Comparison of ENCODE assay signal across 1 cellular context in the genomic region with DNA sequence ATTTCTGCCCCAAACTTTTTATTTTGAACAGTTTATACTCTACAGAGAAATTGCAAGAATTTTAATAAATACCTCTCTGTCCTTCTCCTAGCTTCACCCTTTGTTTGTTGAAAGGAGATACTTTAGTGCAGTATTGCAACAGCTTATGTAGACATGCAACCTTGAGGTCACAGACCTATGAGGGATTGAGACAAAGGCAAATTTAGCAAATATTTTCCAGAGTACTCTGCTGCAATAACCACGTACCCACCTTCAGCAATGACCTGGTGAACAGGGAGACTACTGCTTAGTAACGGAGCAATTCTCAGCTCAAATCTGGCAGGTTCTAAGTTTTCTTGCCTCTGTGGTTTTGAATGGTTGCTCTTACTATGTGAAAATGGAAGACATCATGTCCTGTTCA.
A peak's percentile ranks its signal among the peaks of the same experiment; 100 is the strongest.
TF ChIP-seq lines count a peak whose summit lies in the region.

No MANE protein-coding gene starts in this region.

TF ChIP-seq in HepG2, 621 proteins besides CTCF, POLR2A, EP300 and RAD21 (continued from another document and continues in another):
- TF ChIP-seq, protein P1, sequence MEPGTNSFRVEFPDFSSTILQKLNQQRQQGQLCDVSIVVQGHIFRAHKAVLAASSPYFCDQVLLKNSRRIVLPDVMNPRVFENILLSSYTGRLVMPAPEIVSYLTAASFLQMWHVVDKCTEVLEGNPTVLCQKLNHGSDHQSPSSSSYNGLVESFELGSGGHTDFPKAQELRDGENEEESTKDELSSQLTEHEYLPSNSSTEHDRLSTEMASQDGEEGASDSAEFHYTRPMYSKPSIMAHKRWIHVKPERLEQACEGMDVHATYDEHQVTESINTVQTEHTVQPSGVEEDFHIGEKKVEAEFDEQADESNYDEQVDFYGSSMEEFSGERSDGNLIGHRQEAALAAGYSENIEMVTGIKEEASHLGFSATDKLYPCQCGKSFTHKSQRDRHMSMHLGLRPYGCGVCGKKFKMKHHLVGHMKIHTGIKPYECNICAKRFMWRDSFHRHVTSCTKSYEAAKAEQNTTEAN (CRISPR knock-in tag; conservative IDR thresholded peaks at IDR 0.05), result peak; percentile 42; the same call in 1 of the 2 replicates
- TF ChIP-seq ZNF3 (CRISPR knock-in tag; IDR thresholded peaks at IDR 0.05) (peak; percentile 45; the same call in 1 of the 2 replicates), ELF3 (CRISPR knock-in tag; IDR thresholded peaks at IDR 0.05) (peak; percentile 48; the same call in 1 of the 2 replicates), ZKSCAN5 (CRISPR knock-in tag; IDR thresholded peaks at IDR 0.05) (no peak), ETV6 (CRISPR knock-in tag; conservative IDR thresholded peaks at IDR 0.05) (0 out of 2 replicates have a peak, but pooled peaks have one; percentile 39), LCORL (IDR thresholded peaks at IDR 0.05) (peak; percentile 67), LCORL (CRISPR knock-in tag; IDR thresholded peaks at IDR 0.05) (peak; percentile 72; the same call in 1 of the 2 replicates), TCF12 (IDR thresholded peaks at IDR 0.05) (no peak), TCF12 (CRISPR knock-in tag; IDR thresholded peaks at IDR 0.05) (peak; percentile 44; the same call in 1 of the 2 replicates), NFIC (IDR thresholded peaks at IDR 0.05; ENCODE audit: low read length) (peak; percentile 87), HCFC1 (IDR thresholded peaks at IDR 0.05; ENCODE audit: low read depth, low read length) (no peak), NFYB (CRISPR knock-in tag; IDR thresholded peaks at IDR 0.05) (peak; percentile 16; the same call in 1 of the 2 replicates), ZNF761 (CRISPR knock-in tag; conservative IDR thresholded peaks at IDR 0.05) (no peak), PAXIP1 (CRISPR knock-in tag; conservative IDR thresholded peaks at IDR 0.05) (peak; percentile 87), TEAD3 (CRISPR knock-in tag; optimal IDR thresholded peaks at IDR 0.05; ENCODE audit: borderline replicate concordance) (peak; percentile 90), TCF7L2 (IDR thresholded peaks at IDR 0.05; ENCODE audit: low read depth, low read length) (no peak), REXO4 (CRISPR knock-in tag; IDR thresholded peaks at IDR 0.05; ENCODE audit: borderline replicate concordance) (no peak), RNF2 (conservative IDR thresholded peaks at IDR 0.05; ENCODE audit: low read depth) (no peak), SMAD3 (CRISPR knock-in tag; IDR thresholded peaks at IDR 0.05) (peak; percentile 97), HMGXB4 (CRISPR knock-in tag; IDR thresholded peaks at IDR 0.05; ENCODE audit: borderline replicate concordance in 1 of 2, low read depth in 1 of 2) (0 out of 4 replicates have a peak, but pooled peaks of 1 of the 2 experiments have one; percentile 38), SAP130 (CRISPR knock-in tag; IDR thresholded peaks at IDR 0.05; ENCODE audit: low read depth) (peak; percentile 82), ARID5B (CRISPR knock-in tag; IDR thresholded peaks at IDR 0.05) (peak; percentile 99), MIER2 (CRISPR knock-in tag; IDR thresholded peaks at IDR 0.05) (0 out of 2 replicates have a peak, but pooled peaks have one; percentile 42), ERF (CRISPR knock-in tag; IDR thresholded peaks at IDR 0.05) (peak; percentile 79), FOXA3 (CRISPR knock-in tag; IDR thresholded peaks at IDR 0.05) (peak; percentile 96), GATAD2A (CRISPR knock-in tag; IDR thresholded peaks at IDR 0.05) (peak; percentile 98), SOX13 (IDR thresholded peaks at IDR 0.05) (peak; percentile 85), SOX13 (CRISPR knock-in tag; conservative IDR thresholded peaks at IDR 0.05 in 1 of 2, IDR thresholded peaks at IDR 0.05 in 1 of 2) (peak in 1 of 2 experiments; percentile 98; a peak in 2 of 4 replicates), ZNF335 (CRISPR knock-in tag; IDR thresholded peaks at IDR 0.05) (0 out of 2 replicates have a peak, but pooled peaks have one; percentile 32), ZNF503 (CRISPR knock-in tag; IDR thresholded peaks at IDR 0.05) (peak; percentile 71), MXI1 (IDR thresholded peaks at IDR 0.05; ENCODE audit: borderline replicate concordance, low read depth, low read length) (no peak; the same call in 2 of the 3 replicates)
- TF ChIP-seq, protein P2, sequence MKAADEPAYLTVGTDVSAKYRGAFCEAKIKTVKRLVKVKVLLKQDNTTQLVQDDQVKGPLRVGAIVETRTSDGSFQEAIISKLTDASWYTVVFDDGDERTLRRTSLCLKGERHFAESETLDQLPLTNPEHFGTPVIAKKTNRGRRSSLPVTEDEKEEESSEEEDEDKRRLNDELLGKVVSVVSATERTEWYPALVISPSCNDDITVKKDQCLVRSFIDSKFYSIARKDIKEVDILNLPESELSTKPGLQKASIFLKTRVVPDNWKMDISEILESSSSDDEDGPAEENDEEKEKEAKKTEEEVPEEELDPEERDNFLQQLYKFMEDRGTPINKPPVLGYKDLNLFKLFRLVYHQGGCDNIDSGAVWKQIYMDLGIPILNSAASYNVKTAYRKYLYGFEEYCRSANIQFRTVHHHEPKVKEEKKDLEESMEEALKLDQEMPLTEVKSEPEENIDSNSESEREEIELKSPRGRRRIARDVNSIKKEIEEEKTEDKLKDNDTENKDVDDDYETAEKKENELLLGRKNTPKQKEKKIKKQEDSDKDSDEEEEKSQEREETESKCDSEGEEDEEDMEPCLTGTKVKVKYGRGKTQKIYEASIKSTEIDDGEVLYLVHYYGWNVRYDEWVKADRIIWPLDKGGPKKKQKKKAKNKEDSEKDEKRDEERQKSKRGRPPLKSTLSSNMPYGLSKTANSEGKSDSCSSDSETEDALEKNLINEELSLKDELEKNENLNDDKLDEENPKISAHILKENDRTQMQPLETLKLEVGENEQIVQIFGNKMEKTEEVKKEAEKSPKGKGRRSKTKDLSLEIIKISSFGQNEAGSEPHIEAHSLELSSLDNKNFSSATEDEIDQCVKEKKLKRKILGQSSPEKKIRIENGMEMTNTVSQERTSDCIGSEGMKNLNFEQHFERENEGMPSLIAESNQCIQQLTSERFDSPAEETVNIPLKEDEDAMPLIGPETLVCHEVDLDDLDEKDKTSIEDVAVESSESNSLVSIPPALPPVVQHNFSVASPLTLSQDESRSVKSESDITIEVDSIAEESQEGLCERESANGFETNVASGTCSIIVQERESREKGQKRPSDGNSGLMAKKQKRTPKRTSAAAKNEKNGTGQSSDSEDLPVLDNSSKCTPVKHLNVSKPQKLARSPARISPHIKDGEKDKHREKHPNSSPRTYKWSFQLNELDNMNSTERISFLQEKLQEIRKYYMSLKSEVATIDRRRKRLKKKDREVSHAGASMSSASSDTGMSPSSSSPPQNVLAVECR (CRISPR knock-in tag; IDR thresholded peaks at IDR 0.05; ENCODE audit: borderline replicate concordance), result peak; percentile 33; the same call in 1 of the 2 replicates
- TF ChIP-seq, protein P3, sequence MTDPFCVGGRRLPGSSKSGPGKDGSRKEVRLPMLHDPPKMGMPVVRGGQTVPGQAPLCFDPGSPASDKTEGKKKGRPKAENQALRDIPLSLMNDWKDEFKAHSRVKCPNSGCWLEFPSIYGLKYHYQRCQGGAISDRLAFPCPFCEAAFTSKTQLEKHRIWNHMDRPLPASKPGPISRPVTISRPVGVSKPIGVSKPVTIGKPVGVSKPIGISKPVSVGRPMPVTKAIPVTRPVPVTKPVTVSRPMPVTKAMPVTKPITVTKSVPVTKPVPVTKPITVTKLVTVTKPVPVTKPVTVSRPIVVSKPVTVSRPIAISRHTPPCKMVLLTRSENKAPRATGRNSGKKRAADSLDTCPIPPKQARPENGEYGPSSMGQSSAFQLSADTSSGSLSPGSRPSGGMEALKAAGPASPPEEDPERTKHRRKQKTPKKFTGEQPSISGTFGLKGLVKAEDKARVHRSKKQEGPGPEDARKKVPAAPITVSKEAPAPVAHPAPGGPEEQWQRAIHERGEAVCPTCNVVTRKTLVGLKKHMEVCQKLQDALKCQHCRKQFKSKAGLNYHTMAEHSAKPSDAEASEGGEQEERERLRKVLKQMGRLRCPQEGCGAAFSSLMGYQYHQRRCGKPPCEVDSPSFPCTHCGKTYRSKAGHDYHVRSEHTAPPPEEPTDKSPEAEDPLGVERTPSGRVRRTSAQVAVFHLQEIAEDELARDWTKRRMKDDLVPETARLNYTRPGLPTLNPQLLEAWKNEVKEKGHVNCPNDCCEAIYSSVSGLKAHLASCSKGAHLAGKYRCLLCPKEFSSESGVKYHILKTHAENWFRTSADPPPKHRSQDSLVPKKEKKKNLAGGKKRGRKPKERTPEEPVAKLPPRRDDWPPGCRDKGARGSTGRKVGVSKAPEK (CRISPR knock-in tag; IDR thresholded peaks at IDR 0.05; ENCODE audit: borderline replicate concordance), result peak; percentile 43; the same call in 1 of the 2 replicates
